ENCODE assay signal across 32 cellular contexts in genomic region chr12:14993117-14993516, GRCh38. TPM values are rescaled to one million over a fixed set of nuclear protein-coding genes. Genes with fewer than 3 reads are reported as not detected.
DNase-seq lines count a peak whose midpoint lies in the region; ATAC-seq and TF ChIP-seq lines count a peak whose summit lies in the region.
"Had no signal": no experiment of that assay in that cellular context is flagged by ENCODE, and none has a peak within 500 bp of the region (broad histone marks: within the 10 kb centered on the region; RNA-seq: fewer than 3 reads in every experiment).

No MANE protein-coding gene starts in this region.

- no peaks in the 10 kb centered on the region for H4K20me1 ChIP-seq in BLaER1 treated with 17β-estradiol and CSF1 and Interleukin-3, amounts not matched to agents 10 nM and 100 nM
- H4K20me1 ChIP-seq in IMR-90 (ENCODE audit: insufficient read depth, low read length): no peaks in the 10 kb centered on the region

- H3K4me3 Mint-ChIP-seq in naive thymus-derived CD8-positive, alpha-beta T cell: no peak overlapping the region
- H3K4me3 Mint-ChIP-seq in osteocyte (ENCODE audit: unreplicated experiment): no peak overlapping the region
- H3K4me3 Mint-ChIP-seq: activated CD4-positive, alpha-beta memory T cell treated with anti-CD3 and anti-CD28 coated beads for 36 hours; immature natural killer cell had no signal

- H3K14ac ChIP-seq in IMR-90 (replicated peaks; ENCODE audit: low read depth, low read length): peak overlapping the region; percentile 40; the same call in 1 of the 2 replicates

- H2BK15ac ChIP-seq in IMR-90 (ENCODE audit: low read depth, low read length): no peak overlapping the region; the same call in 2 of the 3 replicates

- dilution Hi-C loops in IMR-90 (cut with HindIII; ENCODE audit: low sequenced_read_pairs, unreplicated experiment): no loop called here

- in situ Hi-C loops in IMR-90 (cut with MboI; ENCODE audit: low sequenced_read_pairs) (loop anchor here (25.0 kb wide), 1 partner anchor 756 kb away; no protein-coding TSS in a partner anchor), brain microvascular endothelial cell (cut with HindIII; ENCODE audit: low pct_ligation_motif_present, low sequenced_read_pairs) (no loop called here)

- peaks cover 0 to 8% (median 5%) of the 10 kb centered on the region in 9 donors for H3K9me3 Mint-ChIP-seq in naive thymus-derived CD8-positive, alpha-beta T cell
- peaks cover 21% of the 10 kb centered on the region for H3K9me3 Mint-ChIP-seq in osteocyte (ENCODE audit: unreplicated experiment)
- H3K9me3 Mint-ChIP-seq: HFFc6, immature natural killer cell had no signal

- TF ChIP-seq CTCF in IMR-90 (conservative IDR thresholded peaks at IDR 0.05; ENCODE audit: low read depth, low read length) (no peak), brain microvascular endothelial cell (IDR thresholded peaks at IDR 0.05; ENCODE audit: low read depth, low read length, missing control alignments) (no peak), osteocyte (IDR thresholded peaks at IDR 0.05) (no peak)

- peak overlapping the region; percentile 1 to 94 (median 86) for H3K27ac Mint-ChIP-seq in naive thymus-derived CD8-positive, alpha-beta T cell
- no peak overlapping the region for H3K27ac Mint-ChIP-seq in osteocyte (ENCODE audit: unreplicated experiment)
- H3K27ac Mint-ChIP-seq: activated CD4-positive, alpha-beta memory T cell treated with anti-CD3 and anti-CD28 coated beads for 36 hours; activated T-helper 2 cell treated with anti-CD3 and anti-CD28 coated beads, Interferon-gamma antibody, Interleukin-2, Interleukin-4, amounts not matched to agents 10 μg/mL and 5 μg/mL and 100 μg/mL, durations not matched to agents 14 hours and 24 hours and 36 hours; HFFc6; immature natural killer cell had no signal

- H2AK5ac ChIP-seq in IMR-90 (ENCODE audit: low read depth, low read length): no peak overlapping the region

- H3K4me2 ChIP-seq in BLaER1 treated with 17β-estradiol and CSF1 and Interleukin-3, amounts not matched to agents 10 nM and 100 nM: peak overlapping the region; percentile 35 to 71 (median 57)
- no peak overlapping the region for H3K4me2 ChIP-seq in IMR-90 (ENCODE audit: low read depth, low read length)

- H3K4ac ChIP-seq in IMR-90 (ENCODE audit: low read depth, low read length): no peak overlapping the region; the same call in 1 of the 2 replicates

- H3K36me3 Mint-ChIP-seq in naive thymus-derived CD8-positive, alpha-beta T cell: peaks cover 0 to 13% (median 9%) of the 10 kb centered on the region in 3 donors
- no peaks in the 10 kb centered on the region for H3K36me3 Mint-ChIP-seq in osteocyte (ENCODE audit: unreplicated experiment)
- H3K36me3 Mint-ChIP-seq: activated CD4-positive, alpha-beta memory T cell treated with anti-CD3 and anti-CD28 coated beads for 36 hours; immature natural killer cell had no signal

- BruUV-seq in IMR-90 (replicated peaks; lab: Mats Ljungman, UMichigan): no TSS peak

- no peak overlapping the region for H3K4me3 ChIP-seq in BLaER1 treated with 17β-estradiol and CSF1 and Interleukin-3, amounts not matched to agents 10 nM and 100 nM
- H3K4me3 ChIP-seq in IMR-90 (ENCODE audit: insufficient read depth, low read depth, low read length): no peak overlapping the region
- no peak overlapping the region for H3K4me3 ChIP-seq in brain microvascular endothelial cell (ENCODE audit: low read depth, low read length)
- H3K4me3 ChIP-seq: coronary artery, GM23248, prostate gland, right lobe of liver, tibial artery had no signal

- peaks cover 12 to 26% (median 21%) of the 10 kb centered on the region in 11 experiments; a peak in 20 of 22 replicates for H3K9me3 ChIP-seq in BLaER1 treated with 17β-estradiol and CSF1 and Interleukin-3, amounts not matched to agents 10 nM and 100 nM (replicated peaks in 1 of 11)
- H3K9me3 ChIP-seq in IMR-90 (ENCODE audit: control insufficient read depth, insufficient read depth, low read length): no peaks in the 10 kb centered on the region
- H3K9me3 ChIP-seq: prostate gland, right lobe of liver, tibial artery had no signal

- no peak overlapping the region for H4K91ac ChIP-seq in IMR-90 (ENCODE audit: insufficient read depth, low read depth, low read length)

- peak overlapping the region; percentile 52; the same call in 1 of the 2 replicates for H2BK120ac ChIP-seq in IMR-90 (ENCODE audit: low read depth, low read length)

- POLR2A ChIA-PET in IMR-90 (lab: Charles Lee; ENCODE audit: unreplicated experiment): no interaction called here
- POLR2A ChIA-PET in naive thymus-derived CD8-positive, alpha-beta T cell (lab: Charles Lee): interaction anchor here (1.1 to 5.2 kb wide), 3 partner anchors 28 to 222 kb away, joined by 4 to 81 read pairs (median 33); partner anchors contain the start of gene ARHGDIB

- TF ChIP-seq POLR2A in IMR-90 (IDR thresholded peaks at IDR 0.05; ENCODE audit: low read depth, low read length): no peak

- peaks cover 10% of the 10 kb centered on the region; the same call in 1 of the 2 replicates for H3K9me1 ChIP-seq in IMR-90 (ENCODE audit: insufficient read depth, low read length)

- no peaks in the 10 kb centered on the region for H3K27me3 Mint-ChIP-seq in naive thymus-derived CD8-positive, alpha-beta T cell
- H3K27me3 Mint-ChIP-seq in osteocyte (ENCODE audit: unreplicated experiment): no peaks in the 10 kb centered on the region
- H3K27me3 Mint-ChIP-seq: activated CD4-positive, alpha-beta memory T cell treated with anti-CD3 and anti-CD28 coated beads for 36 hours had no signal

- H3K27ac ChIP-seq in BLaER1 treated with 17β-estradiol and CSF1 and Interleukin-3, amounts not matched to agents 10 nM and 100 nM: peak overlapping the region; percentile 4 to 64 (median 48); a peak in 18 of 22 replicates
- H3K27ac ChIP-seq in IMR-90 (ENCODE audit: insufficient read depth, low read length) (no peak overlapping the region), brain microvascular endothelial cell (no peak overlapping the region)
- H3K27ac ChIP-seq: epithelial cell of prostate, GM23248, prostate gland, right lobe of liver had no signal

- H2BK5ac ChIP-seq in IMR-90 (ENCODE audit: low read depth, low read length, poor library complexity, severe bottlenecking): peak overlapping the region; percentile 46

- WGBS in IMR-90 (ENCODE audit: extremely low coverage in 2 of 2, insufficient read length in 1 of 2), 2 experiments: no CpG with 5 or more reads among the region's 5 CpGs

- H3K4me1 ChIP-seq in BLaER1 treated with 17β-estradiol and CSF1 and Interleukin-3, amounts not matched to agents 10 nM and 100 nM: peaks cover 39 to 64% (median 47%) of the 10 kb centered on the region in 10 experiments
- peaks cover 10% of the 10 kb centered on the region for H3K4me1 ChIP-seq in IMR-90 (ENCODE audit: control insufficient read depth, insufficient read depth, low read length)
- H3K4me1 ChIP-seq: prostate gland, right lobe of liver had no signal

- H3K56ac ChIP-seq in IMR-90 (ENCODE audit: extremely low read depth, insufficient read depth, low read length): no peak overlapping the region

- H4K5ac ChIP-seq in IMR-90 (ENCODE audit: low read depth, low read length): no peak overlapping the region

- no peak for ATAC-seq in IMR-90 (ENCODE audit: low read depth)
- ATAC-seq in naive thymus-derived CD8-positive, alpha-beta T cell: no peak
- ATAC-seq: right lobe of liver, Right ventricle myocardium inferior had no signal

- peak overlapping the region; percentile 51; the same call in 1 of the 2 replicates for H3K18ac ChIP-seq in IMR-90 (ENCODE audit: low read depth, low read length)

- peak overlapping the region in 1 of 2 experiments; percentile 61; a peak in 1 of 4 replicates for H4K8ac ChIP-seq in IMR-90 (ENCODE audit: low read depth in 2 of 2, low read length in 2 of 2)

- H3K27me3 ChIP-seq in BLaER1 treated with 17β-estradiol and CSF1 and Interleukin-3, amounts not matched to agents 10 nM and 100 nM: no peaks in the 10 kb centered on the region
- H3K27me3 ChIP-seq in IMR-90 (ENCODE audit: control insufficient read depth, insufficient read depth, low read length) (no peaks in the 10 kb centered on the region), brain microvascular endothelial cell (replicated peaks) (no peaks in the 10 kb centered on the region)
- H3K27me3 ChIP-seq: right lobe of liver, tibial artery had no signal

- H3K79me1 ChIP-seq in IMR-90 (ENCODE audit: low read depth in 1 of 2, low read length in 2 of 2): no peaks in the 10 kb centered on the region

- H3K4me1 Mint-ChIP-seq in naive thymus-derived CD8-positive, alpha-beta T cell: peaks cover 19 to 68% (median 39%) of the 10 kb centered on the region in 4 donors
- H3K4me1 Mint-ChIP-seq in osteocyte (ENCODE audit: unreplicated experiment): peaks cover 15% of the 10 kb centered on the region

- H3K9ac ChIP-seq in BLaER1 treated with 17β-estradiol and CSF1 and Interleukin-3, amounts not matched to agents 10 nM and 100 nM: no peak overlapping the region
- no peak overlapping the region for H3K9ac ChIP-seq in IMR-90 (ENCODE audit: low read depth, low read length)
- H3K9ac ChIP-seq: GM23248 had no signal

- no peak for TF ChIP-seq RAD21 in IMR-90 (IDR thresholded peaks at IDR 0.05; ENCODE audit: low read length)

- H2AK9ac ChIP-seq in IMR-90 (replicated peaks; ENCODE audit: low read depth, low read length, poor library complexity): no peak overlapping the region

- H3K36me3 ChIP-seq in BLaER1 treated with 17β-estradiol and CSF1 and Interleukin-3, amounts not matched to agents 10 nM and 100 nM: no peaks in the 10 kb centered on the region
- H3K36me3 ChIP-seq in IMR-90 (ENCODE audit: control insufficient read depth, insufficient read depth, low read length) (no peaks in the 10 kb centered on the region), brain microvascular endothelial cell (replicated peaks) (no peaks in the 10 kb centered on the region)
- H3K36me3 ChIP-seq: prostate gland, right lobe of liver, tibial artery had no signal

- no peak overlapping the region for H2AFZ ChIP-seq in IMR-90 (replicated peaks; ENCODE audit: low read length, poor library complexity)
- H2AFZ ChIP-seq: GM23248 had no signal

- intact Hi-C loops in IMR-90 (cut with micrococcal nuclease): loop anchor here (10.0 kb wide), 1 partner anchor 532 kb away; no protein-coding TSS in a partner anchor

- H3K23ac ChIP-seq in IMR-90 (ENCODE audit: low read depth, low read length): no peak overlapping the region

- no peak overlapping the region for H2BK20ac ChIP-seq in IMR-90 (ENCODE audit: low read depth, low read length)

- peak; percentile 28 for DNase-seq in IMR-90
- peak; percentile 13 for DNase-seq in brain microvascular endothelial cell
- DNase-seq in naive thymus-derived CD8-positive, alpha-beta T cell: no peak
- no peak for DNase-seq in NCI-H2081 treated with DMSO at 0.1 percent for 48 hours (lab: John Stamatoyannopoulos, UW)
- DNase-seq in LoVo (ENCODE audit: low spot score): no peak
- no peak for DNase-seq in osteocyte (ENCODE audit: extremely low spot score, unreplicated experiment)
- DNase-seq: ACHN; activated CD4-positive, alpha-beta T cell treated with anti-CD3 and anti-CD28 coated beads for 1 hour; C1 segment of cervical spinal cord; DMS79; effector memory CD4-positive, alpha-beta T cell; immature natural killer cell; mammary epithelial cell; NCI-H1105; NCI-H187 treated with DMSO at 0.1 percent for 48 hours; NCI-H2227 treated with DMSO at 0.1 percent for 48 hours; NCI-H526 treated with DMSO at 0.1 percent for 48 hours; right lobe of liver had no signal

- CTCF ChIA-PET in IMR-90 (lab: Yijun Ruan, JAX): no interaction called here

RNA-seq across cellular contexts. Expression of gene PDE6H, which starts 20.3 kb away (rescaled TPM):
- total RNA-seq in IMR-90 (2012; rRNA removed) (not detected in 2 replicates), osteocyte (not detected in 2 replicates)
- not detected in 2 replicates for polyA plus RNA-seq in IMR-90 (2012; rRNA removed)
- not detected in 2 replicates for polyA plus RNA-seq in IMR-90 (2012; cell fraction: cytosol; rRNA removed)
- polyA plus RNA-seq in IMR-90 (2012; cell fraction: nucleus; rRNA removed; ENCODE audit: low replicate concordance): not detected in 2 replicates
- total RNA-seq in naive thymus-derived CD8-positive, alpha-beta T cell: not detected
- polyA plus RNA-seq in naive thymus-derived CD8-positive, alpha-beta T cell: not detected
- total RNA-seq: activated CD4-positive, alpha-beta memory T cell treated with anti-CD3 and anti-CD28 coated beads for 36 hours; activated T-helper 2 cell treated with anti-CD3 and anti-CD28 coated beads, Interferon-gamma antibody, Interleukin-2, Interleukin-4, amounts not matched to agents 10 μg/mL and 5 μg/mL and 100 μg/mL, durations not matched to agents 14 hours and 24 hours and 36 hours; cardiac septum; GM23248; HFFc6; HT-29; M059J; mammary epithelial cell; prostate gland; right lobe of liver; Right ventricle myocardium inferior; T-helper 2 cell treated with Interferon-gamma antibody and Interleukin-4, amounts not matched to agents 100 ng/mL and 5 ng/mL, for 36 hours had no signal
- polyA plus RNA-seq: GM23248, immature natural killer cell, mammary epithelial cell had no signal

RNA-seq across cellular contexts. Expression of gene ARHGDIB, which starts 31.7 kb away (rescaled TPM):
- total RNA-seq in IMR-90 (2012; rRNA removed) (24.9 and 28.1 TPM in 2 replicates), osteocyte (13.8 and 14.4 TPM in 2 replicates)
- 30.7 and 31.8 TPM in 2 replicates for polyA plus RNA-seq in IMR-90 (2012; rRNA removed)
- polyA plus RNA-seq in IMR-90 (2012; cell fraction: cytosol; rRNA removed): 14.3 and 33.3 TPM in 2 replicates
- polyA plus RNA-seq in IMR-90 (2012; cell fraction: nucleus; rRNA removed; ENCODE audit: low replicate concordance): 4.4 and 8.4 TPM in 2 replicates
- total RNA-seq in naive thymus-derived CD8-positive, alpha-beta T cell: 100 to 1,000 TPM; 937 to 948 TPM
- polyA plus RNA-seq in naive thymus-derived CD8-positive, alpha-beta T cell: 1,000 to 10,000 TPM; 3,195 to 3,446 (median 3,407) TPM

RNA-seq across cellular contexts. Expression of gene ERP27, which starts 54.8 kb away (rescaled TPM):
- total RNA-seq in IMR-90 (2012; rRNA removed): not detected in 2 replicates
- not detected in 2 replicates for polyA plus RNA-seq in IMR-90 (2012; rRNA removed)
- polyA plus RNA-seq in IMR-90 (2012; cell fraction: cytosol; rRNA removed): not detected in 2 replicates
- polyA plus RNA-seq in IMR-90 (2012; cell fraction: nucleus; rRNA removed; ENCODE audit: low replicate concordance): not detected in 2 replicates
- total RNA-seq in naive thymus-derived CD8-positive, alpha-beta T cell: 10 to 100 TPM; 23.9 to 25.8 TPM
- polyA plus RNA-seq in naive thymus-derived CD8-positive, alpha-beta T cell: 1 to 10 TPM; 3.2 to 4.4 (median 3.9) TPM
- total RNA-seq in osteocyte: 0.50 and 0.70 TPM in 2 replicates
- total RNA-seq: GM23248, HFFc6, M059J, mammary epithelial cell had no signal
- polyA plus RNA-seq: GM23248 had no signal

Comparison
In these comparisons a context has a peak if more than half of its experiments do, and no peak if none do; other contexts are left out.
1. H3K27ac ChIP-seq: peak in BLaER1 treated with 17β-estradiol and CSF1 and Interleukin-3, amounts not matched to agents 10 nM and 100 nM (11 of 11); none in IMR-90 (single experiment) and brain microvascular endothelial cell (single experiment).
2. DNase-seq: peak in IMR-90 (single experiment) and brain microvascular endothelial cell (single experiment); none in naive thymus-derived CD8-positive, alpha-beta T cell (0 of 10), NCI-H2081 treated with DMSO at 0.1 percent for 48 hours (single experiment), LoVo (single experiment) and osteocyte (single experiment).
3. RNA of gene ARHGDIB, which starts 31.7 kb away (total RNA-seq): 937 to 948 TPM in naive thymus-derived CD8-positive, alpha-beta T cell; 24.9 to 28.1 TPM in IMR-90 and 13.8 to 14.4 TPM in osteocyte; every median in the first group is over 10 times any median in the second.
4. RNA of gene ERP27, which starts 54.8 kb away (total RNA-seq): 23.9 to 25.8 TPM in naive thymus-derived CD8-positive, alpha-beta T cell; 0.50 to 0.70 TPM in osteocyte and not detected in IMR-90; every median in the first group is over 10 times any median in the second.